In genomic region chr9:134164879-134165278, GRCh38 we compare ENCODE assay signal across 14 cellular contexts. TPM values are rescaled to one million over a fixed set of nuclear protein-coding genes. Genes with fewer than 3 reads are reported as not detected.
DNase-seq lines count a peak whose midpoint lies in the region; ATAC-seq, FAIRE-seq and TF ChIP-seq lines count a peak whose summit lies in the region.
"Had no signal": no experiment of that assay in that cellular context is flagged by ENCODE, and none has a peak within 500 bp of the region (broad histone marks: within the 10 kb centered on the region; RNA-seq: fewer than 3 reads in every experiment).

No MANE protein-coding gene starts in this region.

- intact Hi-C loops in K562 (cut with micrococcal nuclease) (loop anchor here (10.0 kb wide), 1 partner anchor 1150 kb away; no protein-coding TSS in a partner anchor), sigmoid colon (cut with DNase I) (loop anchor here (2.0 to 5.0 kb wide), 2 partner anchors 480 to 497 kb away; no protein-coding TSS in a partner anchor)

- no peaks in the 10 kb centered on the region for H3K79me2 ChIP-seq in K562 (ENCODE audit: control insufficient read depth, insufficient read depth, low read length)

- H2AFZ ChIP-seq in K562 (ENCODE audit: low read depth, low read length) = no peak overlapping the region

- POLR2A ChIA-PET in K562 (lab: Yijun Ruan, JAX) = interaction anchor here (0.6 to 1.5 kb wide), 7 partner anchors 10 to 273 kb away, joined by 3 to 7 read pairs (median 4); partner anchors contain the start of gene WDR5

- DNase-seq in GM12892 (ENCODE audit: insufficient read length) = no peak
- DNase-seq in HTR-8/SVneo (ENCODE audit: insufficient read length, low spot score) = no peak
- no peak for DNase-seq in K562 (ENCODE audit: extremely low read depth in 1 of 4, low spot score in 3 of 4)
- no peak for DNase-seq in type B pancreatic cell (ENCODE audit: extremely low spot score, unreplicated experiment)
- DNase-seq in sigmoid colon = no peak
- DNase-seq in activated CD4-positive, alpha-beta T cell treated with anti-CD3 and anti-CD28 coated beads for 48 hours = no peak
- DNase-seq: COR-L47, GDM1, H7 had no signal

- H3K4me3 Mint-ChIP-seq in type B pancreatic cell = no peak overlapping the region
- H3K4me3 Mint-ChIP-seq: CD14-positive monocyte; CD8-positive, alpha-beta T cell had no signal

- no peaks in the 10 kb centered on the region for H3K27me3 Mint-ChIP-seq in type B pancreatic cell

- peaks cover 17% of the 10 kb centered on the region for H3K36me3 Mint-ChIP-seq in type B pancreatic cell

- no peak overlapping the region for H3K4me2 ChIP-seq in K562 (ENCODE audit: insufficient read depth, low read length)
- H3K4me2 ChIP-seq: A549 had no signal

- 1% methylated on average over 42 of the region's 50 CpGs for WGBS in K562 (ENCODE audit: insufficient coverage, low coverage, missing lambda C conversion rate)
- WGBS in sigmoid colon, 2 donors = 0% methylated on average over 50 of the region's 50 CpGs

- TF ChIP-seq RAD21 in K562 (CRISPR knock-in tag; conservative IDR thresholded peaks at IDR 0.05 in 1 of 2, IDR thresholded peaks at IDR 0.05 in 1 of 2) = no peak

- no peak for TF ChIP-seq POLR2A in GM12892 (IDR thresholded peaks at IDR 0.05; ENCODE audit: low read depth, low read length)
- no peak for TF ChIP-seq POLR2A in K562 (conservative IDR thresholded peaks at IDR 0.05)
- TF ChIP-seq POLR2A in sigmoid colon (IDR thresholded peaks at IDR 0.05) = no peak

- H3K27me3 ChIP-seq in K562 (ENCODE audit: control insufficient read depth in 2 of 2, insufficient read depth in 2 of 2, low read length in 2 of 2) (no peaks in the 10 kb centered on the region), sigmoid colon (no peaks in the 10 kb centered on the region)

- no peak overlapping the region for H3K27ac Mint-ChIP-seq in type B pancreatic cell
- H3K27ac Mint-ChIP-seq: CD8-positive, alpha-beta T cell had no signal

- H3K9me3 ChIP-seq in K562 (replicated peaks; ENCODE audit: control insufficient read depth, insufficient read depth, low read depth, low read length) (no peaks in the 10 kb centered on the region; the same call in none of the 2 replicates), sigmoid colon (no peaks in the 10 kb centered on the region)

- CTCF ChIA-PET in K562 (lab: Yijun Ruan, JAX; ENCODE audit: low intra/inter-chr PET ratio) = no interaction called here

- H3K4me3 ChIP-seq in K562 = no peak overlapping the region
- no peak overlapping the region for H3K4me3 ChIP-seq in sigmoid colon
- H3K4me3 ChIP-seq: A549 had no signal

- H3K9me3 Mint-ChIP-seq in type B pancreatic cell = no peaks in the 10 kb centered on the region
- H3K9me3 Mint-ChIP-seq: CD8-positive, alpha-beta T cell had no signal

- no peak for TF ChIP-seq EP300 in K562 (IDR thresholded peaks at IDR 0.05; ENCODE audit: low read length)
- TF ChIP-seq EP300 in sigmoid colon (IDR thresholded peaks at IDR 0.05) = no peak

- H3K9ac ChIP-seq in K562 (ENCODE audit: insufficient read depth in 1 of 2, low read depth in 2 of 2, low read length in 2 of 2) = no peak overlapping the region

- FAIRE-seq in GM12892 (lab: Jason Lieb, UNC) = peak; percentile 100
- peak; percentile 80 for FAIRE-seq in HTR-8/SVneo (lab: Jason Lieb, UNC)
- peak; percentile 99 for FAIRE-seq in K562 (lab: Jason Lieb, UNC)

- no peak for ATAC-seq in K562
- ATAC-seq: A549; CD8-positive, alpha-beta T cell had no signal

- H3K4me1 Mint-ChIP-seq in type B pancreatic cell (ENCODE audit: unreplicated experiment) = no peaks in the 10 kb centered on the region

- no peak for TF ChIP-seq CTCF in K562 (IDR thresholded peaks at IDR 0.05 in 2 of 3, conservative IDR thresholded peaks at IDR 0.05 in 1 of 3; ENCODE audit: insufficient read depth in 2 of 3, low read depth in 1 of 3, low read length in 3 of 3)
- no peak for TF ChIP-seq CTCF in type B pancreatic cell (conservative IDR thresholded peaks at IDR 0.05)
- no peak for TF ChIP-seq CTCF in sigmoid colon (IDR thresholded peaks at IDR 0.05)

- in situ Hi-C loops in K562 (cut with MboI) = loop anchor here (5.0 kb wide), 1 partner anchor 282 kb away; no protein-coding TSS in a partner anchor

- no TSS peak for BruUV-seq in K562 (replicated peaks; lab: Mats Ljungman, UMichigan)

- H3K4me1 ChIP-seq in K562 (replicated peaks in 1 of 2; ENCODE audit: control insufficient read depth in 2 of 2, insufficient read depth in 2 of 2, low read length in 2 of 2) (peaks cover 3 to 20% of the 10 kb centered on the region in 2 experiments; a peak in 2 of 5 replicates), sigmoid colon (peaks cover 0 to 31% (median 13%) of the 10 kb centered on the region in 4 donors)

- no peak overlapping the region for H3K27ac ChIP-seq in K562 (ENCODE audit: extremely low read depth, low read depth, low read length)
- H3K27ac ChIP-seq in sigmoid colon = no peak overlapping the region
- H3K27ac ChIP-seq: A549 had no signal

- H3K36me3 ChIP-seq in K562 (ENCODE audit: control insufficient read depth, insufficient read depth, low read length) = peaks cover 5% of the 10 kb centered on the region; the same call in 2 of the 3 replicates
- H3K36me3 ChIP-seq in sigmoid colon = no peaks in the 10 kb centered on the region

- no peaks in the 10 kb centered on the region for H3K9me1 ChIP-seq in K562 (ENCODE audit: control insufficient read depth, insufficient read depth, low read length)

- no peaks in the 10 kb centered on the region for H4K20me1 ChIP-seq in K562 (replicated peaks; ENCODE audit: control insufficient read depth, insufficient read depth, low read length)

TF ChIP-seq in K562, 482 proteins besides CTCF, POLR2A, EP300 and RAD21 (continues in another document):
- TF ChIP-seq HDAC8 (tag; IDR thresholded peaks at IDR 0.05) = no peak
- no peak for TF ChIP-seq RHOXF2B (CRISPR knock-in tag; conservative IDR thresholded peaks at IDR 0.05)
- TF ChIP-seq ZBTB34 (CRISPR knock-in tag; IDR thresholded peaks at IDR 0.05) = no peak
- no peak for TF ChIP-seq NCOR1 (IDR thresholded peaks at IDR 0.05)
- TF ChIP-seq POLR2AphosphoS2 (IDR thresholded peaks at IDR 0.05; ENCODE audit: low read length) = no peak
- no peak for TF ChIP-seq GATAD2B (IDR thresholded peaks at IDR 0.05; ENCODE audit: borderline replicate concordance)
- TF ChIP-seq KAT2B (IDR thresholded peaks at IDR 0.05; ENCODE audit: low read depth, low read length) = no peak

RNA-seq across cellular contexts. Expression of gene RNU6ATAC, which starts 0.5 kb away (rescaled TPM):
- polyA plus RNA-seq in GM12892 (2012; ENCODE audit: missing spikeins) = not detected
- not detected in 2 replicates for total RNA-seq in K562 (2011; cell fraction: chromatin; rRNA removed; ENCODE audit: low replicate concordance)
- under 0.01 TPM in 2 replicates for total RNA-seq in K562 (2011; cell fraction: nucleolus; rRNA removed)
- under 0.01 TPM in 1 of 2 replicates, not detected in the other for total RNA-seq in K562 (2011; cell fraction: nucleoplasm; rRNA removed)
- total RNA-seq in K562 (2014; rRNA removed) (not detected in 2 replicates), K562 (2014; rRNA removed; fragmentation: Illumina TruSeq; extraction: Trizol) (3,061 and 4,723 TPM in 2 replicates), K562 (2015; rRNA removed; fragmentation: Illumina TruSeq; extraction: Trizol) (352 and 491 TPM in 2 replicates), K562 (2021) (143 and 200 TPM in 2 replicates), type B pancreatic cell (ENCODE audit: low replicate concordance) (66.2 and 78.6 TPM in 2 replicates), sigmoid colon (not detected)
- polyA plus RNA-seq in K562 (2011; rRNA removed) (not detected in 2 replicates), K562 (2014; fragmentation: Illumina TruSeq; extraction: Trizol) (not detected in 2 replicates), K562 (2014; fragmentation: Nextera tagmentation; extraction: Ambion mirVana) (not detected), K562 (2014; rRNA removed) (not detected in 2 replicates), sigmoid colon (not detected)
- polyA plus RNA-seq in K562 (2011; cell fraction: cytosol; rRNA removed) = not detected in 2 replicates
- not detected in 2 replicates for polyA plus RNA-seq in K562 (2011; cell fraction: nucleus; rRNA removed)
- not detected in 2 replicates for polyA plus RNA-seq in K562 (2012)
- polyA minus RNA-seq in K562 (2011; rRNA and poly(A)+ RNA removed) = 1,988 and 3,166 TPM in 2 replicates
- polyA minus RNA-seq in K562 (2011; cell fraction: cytosol; rRNA and poly(A)+ RNA removed) = 917 and 3,812 TPM in 2 replicates
- under 0.01 TPM in 2 replicates for polyA minus RNA-seq in K562 (2011; cell fraction: nucleus; rRNA and poly(A)+ RNA removed)
- total RNA-seq: H7 had no signal
- polyA plus RNA-seq: A549, AG04450, BJ, CD14-positive monocyte had no signal

RNA-seq across cellular contexts. Expression of gene WDR5, which starts 29.0 kb away (rescaled TPM):
- 23.4 TPM for polyA plus RNA-seq in GM12892 (2012; ENCODE audit: missing spikeins)
- total RNA-seq in K562 (2011; cell fraction: chromatin; rRNA removed; ENCODE audit: low replicate concordance) = 30.3 and 49.8 TPM in 2 replicates
- total RNA-seq in K562 (2011; cell fraction: nucleolus; rRNA removed) = 28.3 and 32.7 TPM in 2 replicates
- total RNA-seq in K562 (2011; cell fraction: nucleoplasm; rRNA removed) = 25.4 and 26.2 TPM in 2 replicates
- 34.6 and 50.0 TPM in 2 replicates for total RNA-seq in K562 (2014; rRNA removed)
- total RNA-seq in K562 (2014; rRNA removed; fragmentation: Illumina TruSeq; extraction: Trizol) = 33.4 and 37.0 TPM in 2 replicates
- 43.5 and 43.7 TPM in 2 replicates for total RNA-seq in K562 (2015; rRNA removed; fragmentation: Illumina TruSeq; extraction: Trizol)
- total RNA-seq in K562 (2021) = 55.8 and 56.8 TPM in 2 replicates
- 33.8 and 38.6 TPM in 2 replicates for polyA plus RNA-seq in K562 (2011; rRNA removed)
- polyA plus RNA-seq in K562 (2011; cell fraction: cytosol; rRNA removed) = 39.4 and 44.2 TPM in 2 replicates
- 63.7 and 79.3 TPM in 2 replicates for polyA plus RNA-seq in K562 (2011; cell fraction: nucleus; rRNA removed)
- 34.4 and 45.7 TPM in 2 replicates for polyA plus RNA-seq in K562 (2012)
- polyA plus RNA-seq in K562 (2014; fragmentation: Illumina TruSeq; extraction: Trizol) = 56.3 and 59.8 TPM in 2 replicates
- 1 to 10 TPM; 3.0 TPM for polyA plus RNA-seq in K562 (2014; fragmentation: Nextera tagmentation; extraction: Ambion mirVana)
- 42.1 and 49.3 TPM in 2 replicates for polyA plus RNA-seq in K562 (2014; rRNA removed)
- 18.7 and 22.5 TPM in 2 replicates for polyA minus RNA-seq in K562 (2011; rRNA and poly(A)+ RNA removed)
- polyA minus RNA-seq in K562 (2011; cell fraction: cytosol; rRNA and poly(A)+ RNA removed) = 25.8 and 27.6 TPM in 2 replicates
- polyA minus RNA-seq in K562 (2011; cell fraction: nucleus; rRNA and poly(A)+ RNA removed) = 16.7 and 22.0 TPM in 2 replicates
- 42.1 and 45.7 TPM in 2 replicates for total RNA-seq in type B pancreatic cell (ENCODE audit: low replicate concordance)
- total RNA-seq in sigmoid colon = 10 to 100 TPM; 13.6 to 18.3 (median 15.0) TPM
- polyA plus RNA-seq in sigmoid colon = 10 to 100 TPM; 10.8 to 33.6 (median 11.6) TPM
